Comparison of ENCODE assay signal across 9 cellular contexts in the genomic region with DNA sequence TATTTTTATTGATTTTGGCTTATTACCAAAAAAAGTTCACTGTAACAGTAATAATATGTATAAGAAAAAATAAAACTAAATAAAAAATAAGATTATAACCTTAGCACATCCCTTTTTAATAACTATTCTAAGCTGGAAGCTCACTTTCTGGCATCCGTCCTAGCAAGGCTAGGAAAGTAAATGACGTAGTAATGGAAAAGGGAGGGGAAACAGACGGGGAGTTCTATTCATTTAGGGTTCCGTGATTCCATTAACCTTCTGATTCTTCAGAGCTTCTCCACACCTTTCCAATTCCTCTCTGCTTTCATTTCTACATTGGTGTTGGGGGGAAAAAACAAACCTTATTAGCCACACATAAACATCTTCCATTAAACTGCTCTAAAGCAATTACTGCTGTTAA.
A peak's percentile ranks its signal among the peaks of the same experiment; 100 is the strongest.
DNase-seq lines count a peak whose midpoint lies in the region; ATAC-seq and TF ChIP-seq lines count a peak whose summit lies in the region.
"Had no signal": no experiment of that assay in that cellular context is flagged by ENCODE, and none has a peak within 500 bp of the region (broad histone marks: within the 10 kb centered on the region; RNA-seq: fewer than 3 reads in every experiment).

No MANE protein-coding gene starts in this region.

- no peaks in the 10 kb centered on the region for H3K79me1 ChIP-seq in mesenchymal stem cell (replicated peaks; ENCODE audit: low read length, poor library complexity, severe bottlenecking)

- H4K8ac ChIP-seq in mesenchymal stem cell (ENCODE audit: low read length), result no peak overlapping the region

- peak overlapping the region; percentile 26 to 49 (median 47) for H3K4me3 ChIP-seq in mammary epithelial cell (replicated peaks in 1 of 3; ENCODE audit: insufficient read depth in 1 of 3, low read depth in 2 of 3, low read length in 3 of 3)
- peak overlapping the region in 1 of 2 experiments; percentile 76 for H3K4me3 ChIP-seq in mesenchymal stem cell (ENCODE audit: insufficient read depth in 1 of 2, low read depth in 1 of 2, low read length in 2 of 2)
- peak overlapping the region; percentile 30 to 34 for H3K4me3 ChIP-seq in vagina

- H3K9me3 Mint-ChIP-seq in activated naive CD8-positive, alpha-beta T cell (ENCODE audit: low read depth), result no peaks in the 10 kb centered on the region
- H3K9me3 Mint-ChIP-seq in activated naive CD8-positive, alpha-beta T cell treated with anti-CD3 and anti-CD28 coated beads, Interleukin-2, amount 50 U/mL, for 24 hours, result no peaks in the 10 kb centered on the region

- no peak overlapping the region for H2BK120ac ChIP-seq in mesenchymal stem cell (ENCODE audit: low read depth, low read length)

- WGBS in mammary epithelial cell (ENCODE audit: low coverage, missing lambda C conversion rate), result 2% methylated on average over 4 of the region's 4 CpGs
- no CpG with 5 or more reads among the region's 4 CpGs for WGBS in mesenchymal stem cell

- H3K23ac ChIP-seq in mesenchymal stem cell (ENCODE audit: low read length in 2 of 2), result no peak overlapping the region

- CTCF ChIA-PET in mammary epithelial cell (lab: Charles Lee; ENCODE audit: low non-redundant PET), result no interaction called here

- H3K4me3 Mint-ChIP-seq in activated naive CD8-positive, alpha-beta T cell, result peak overlapping the region; percentile 72
- H3K4me3 Mint-ChIP-seq in activated naive CD8-positive, alpha-beta T cell treated with anti-CD3 and anti-CD28 coated beads, Interleukin-2, amount 50 U/mL, for 24 hours, result no peak overlapping the region

- H3K18ac ChIP-seq in mesenchymal stem cell (ENCODE audit: low read depth in 1 of 2, low read length in 2 of 2), result no peak overlapping the region

- H3K36me3 Mint-ChIP-seq in activated naive CD8-positive, alpha-beta T cell, result no peaks in the 10 kb centered on the region
- H3K36me3 Mint-ChIP-seq in activated naive CD8-positive, alpha-beta T cell treated with anti-CD3 and anti-CD28 coated beads, Interleukin-2, amount 50 U/mL, for 24 hours (ENCODE audit: low read depth), result no peaks in the 10 kb centered on the region

- H3K9me3 ChIP-seq in mammary epithelial cell (replicated peaks; ENCODE audit: insufficient read depth, low read length), result no peaks in the 10 kb centered on the region
- H3K9me3 ChIP-seq in mesenchymal stem cell (ENCODE audit: control insufficient read depth, low read length), result no peaks in the 10 kb centered on the region
- no peaks in the 10 kb centered on the region for H3K9me3 ChIP-seq in vagina

- peak overlapping the region; percentile 92 for H3K4me2 ChIP-seq in mammary epithelial cell (ENCODE audit: insufficient read depth, low read depth, low read length)
- no peak overlapping the region for H3K4me2 ChIP-seq in mesenchymal stem cell (ENCODE audit: low read length, poor library complexity, severe bottlenecking)

- ATAC-seq in activated naive CD8-positive, alpha-beta T cell treated with anti-CD3 and anti-CD28 coated beads, Interleukin-2, amount 50 U/mL, for 24 hours, result no peak
- ATAC-seq in HG02885 (IDR thresholded peaks at IDR 0.05; ENCODE audit: poor library complexity, unreplicated experiment) (no peak), GM18520 (IDR thresholded peaks at IDR 0.05; ENCODE audit: unreplicated experiment) (no peak)

- H3K4ac ChIP-seq in mesenchymal stem cell (ENCODE audit: low read depth in 1 of 2, low read length in 2 of 2), result no peak overlapping the region

- no peaks in the 10 kb centered on the region for H3K36me3 ChIP-seq in mammary epithelial cell (ENCODE audit: insufficient read depth, low read length)
- no peaks in the 10 kb centered on the region for H3K36me3 ChIP-seq in mesenchymal stem cell (ENCODE audit: control insufficient read depth in 1 of 2, insufficient read depth in 2 of 2, low read depth in 1 of 2, low read length in 2 of 2)
- no peaks in the 10 kb centered on the region for H3K36me3 ChIP-seq in vagina

- DNase-seq in activated naive CD8-positive, alpha-beta T cell treated with anti-CD3 and anti-CD28 coated beads, Interleukin-2, amount 50 U/mL, for 24 hours, result no peak
- DNase-seq in mammary epithelial cell (peak; percentile 5), mesenchymal stem cell (no peak), vagina (ENCODE audit: extremely low spot score in 2 of 2) (no peak)
- DNase-seq in stimulated activated naive CD4-positive, alpha-beta T cell (lab: John Stamatoyannopoulos, UW), result no peak
- DNase-seq: NCI-H2227 treated with DMSO at 0.1 percent for 48 hours had no signal

- peaks cover 17% of the 10 kb centered on the region for H3K27me3 Mint-ChIP-seq in activated naive CD8-positive, alpha-beta T cell
- H3K27me3 Mint-ChIP-seq in activated naive CD8-positive, alpha-beta T cell treated with anti-CD3 and anti-CD28 coated beads, Interleukin-2, amount 50 U/mL, for 24 hours, result peaks cover 18% of the 10 kb centered on the region

- no peak overlapping the region for H2BK12ac ChIP-seq in mesenchymal stem cell (ENCODE audit: low read length in 2 of 2)

- H3K79me2 ChIP-seq in mammary epithelial cell (ENCODE audit: insufficient read depth, low read length), result no peaks in the 10 kb centered on the region

- in situ Hi-C loops in mammary epithelial cell (cut with MboI; ENCODE audit: low sequenced_read_pairs in 2 of 2), result loop anchor here in 1 of 2 donors (25.0 kb wide), 2 partner anchors 492 to 992 kb away; a partner anchor contains a TSS

- H4K91ac ChIP-seq in mesenchymal stem cell (ENCODE audit: low read length), result no peak overlapping the region

- dilution Hi-C loops in mammary epithelial cell (cut with HindIII; ENCODE audit: low sequenced_read_pairs), result no loop called here

- H3K27ac ChIP-seq in mammary epithelial cell (ENCODE audit: insufficient read depth, low read depth, low read length) (no peak overlapping the region), mesenchymal stem cell (ENCODE audit: low read length, poor library complexity, severe bottlenecking) (no peak overlapping the region), vagina (no peak overlapping the region)

- H2AFZ ChIP-seq in mammary epithelial cell (ENCODE audit: low read depth, low read length) (peak overlapping the region; percentile 81), mesenchymal stem cell (ENCODE audit: low read depth, low read length) (no peak overlapping the region)

- no peak for TF ChIP-seq POLR2A in vagina (IDR thresholded peaks at IDR 0.05)

- H3K27me3 ChIP-seq in mammary epithelial cell (ENCODE audit: insufficient read depth, low read length), result peaks cover 2% of the 10 kb centered on the region
- H3K27me3 ChIP-seq in mesenchymal stem cell (ENCODE audit: control insufficient read depth in 1 of 2, insufficient read depth in 1 of 2, low read length in 2 of 2), result peaks cover 0 to 4% of the 10 kb centered on the region in 2 experiments
- no peaks in the 10 kb centered on the region for H3K27me3 ChIP-seq in vagina

- no peak overlapping the region for H3K27ac Mint-ChIP-seq in activated naive CD8-positive, alpha-beta T cell
- H3K27ac Mint-ChIP-seq in activated naive CD8-positive, alpha-beta T cell treated with anti-CD3 and anti-CD28 coated beads, Interleukin-2, amount 50 U/mL, for 24 hours, result no peak overlapping the region

- BruUV-seq in mammary epithelial cell (replicated peaks; lab: Mats Ljungman, UMichigan), result no TSS peak

- H3K4me1 ChIP-seq in mammary epithelial cell (ENCODE audit: insufficient read depth, low read length) (no peaks in the 10 kb centered on the region), mesenchymal stem cell (ENCODE audit: control insufficient read depth, insufficient read depth, low read depth, low read length) (peaks cover 1% of the 10 kb centered on the region), vagina (no peaks in the 10 kb centered on the region)

- H3K14ac ChIP-seq in mesenchymal stem cell (ENCODE audit: low read length in 2 of 2), result no peak overlapping the region

- H3K9ac ChIP-seq in mammary epithelial cell (ENCODE audit: insufficient read depth, low read length) (peak overlapping the region; percentile 11), mesenchymal stem cell (ENCODE audit: low read length) (peak overlapping the region; percentile 76)

- intact Hi-C loops in mammary epithelial cell (cut with micrococcal nuclease), result no loop called here
- intact Hi-C loops in vagina (cut with DNase I), result no loop called here

- no peak for TF ChIP-seq CTCF in mammary epithelial cell (conservative IDR thresholded peaks at IDR 0.05 in 1 of 2, IDR thresholded peaks at IDR 0.05 in 1 of 2; ENCODE audit: extremely low read depth in 1 of 2, insufficient read depth in 1 of 2, low read depth in 1 of 2, low read length in 2 of 2)
- TF ChIP-seq CTCF in vagina (IDR thresholded peaks at IDR 0.05), result no peak

- no peak overlapping the region for H2AK5ac ChIP-seq in mesenchymal stem cell (ENCODE audit: low read length, severe bottlenecking)

- peaks cover 5% of the 10 kb centered on the region for H3K4me1 Mint-ChIP-seq in activated naive CD8-positive, alpha-beta T cell (ENCODE audit: low read depth)
- peaks cover 5% of the 10 kb centered on the region for H3K4me1 Mint-ChIP-seq in activated naive CD8-positive, alpha-beta T cell treated with anti-CD3 and anti-CD28 coated beads, Interleukin-2, amount 50 U/mL, for 24 hours

- H2BK15ac ChIP-seq in mesenchymal stem cell (ENCODE audit: low read depth, poor library complexity, severe bottlenecking), result no peak overlapping the region

- H2BK5ac ChIP-seq in mesenchymal stem cell (ENCODE audit: low read depth, low read length, poor library complexity, severe bottlenecking), result no peak overlapping the region

- no peaks in the 10 kb centered on the region for H4K20me1 ChIP-seq in mammary epithelial cell (ENCODE audit: insufficient read depth, low read length)
